ENCODE assay signal across 8 cellular contexts in the genomic region with DNA sequence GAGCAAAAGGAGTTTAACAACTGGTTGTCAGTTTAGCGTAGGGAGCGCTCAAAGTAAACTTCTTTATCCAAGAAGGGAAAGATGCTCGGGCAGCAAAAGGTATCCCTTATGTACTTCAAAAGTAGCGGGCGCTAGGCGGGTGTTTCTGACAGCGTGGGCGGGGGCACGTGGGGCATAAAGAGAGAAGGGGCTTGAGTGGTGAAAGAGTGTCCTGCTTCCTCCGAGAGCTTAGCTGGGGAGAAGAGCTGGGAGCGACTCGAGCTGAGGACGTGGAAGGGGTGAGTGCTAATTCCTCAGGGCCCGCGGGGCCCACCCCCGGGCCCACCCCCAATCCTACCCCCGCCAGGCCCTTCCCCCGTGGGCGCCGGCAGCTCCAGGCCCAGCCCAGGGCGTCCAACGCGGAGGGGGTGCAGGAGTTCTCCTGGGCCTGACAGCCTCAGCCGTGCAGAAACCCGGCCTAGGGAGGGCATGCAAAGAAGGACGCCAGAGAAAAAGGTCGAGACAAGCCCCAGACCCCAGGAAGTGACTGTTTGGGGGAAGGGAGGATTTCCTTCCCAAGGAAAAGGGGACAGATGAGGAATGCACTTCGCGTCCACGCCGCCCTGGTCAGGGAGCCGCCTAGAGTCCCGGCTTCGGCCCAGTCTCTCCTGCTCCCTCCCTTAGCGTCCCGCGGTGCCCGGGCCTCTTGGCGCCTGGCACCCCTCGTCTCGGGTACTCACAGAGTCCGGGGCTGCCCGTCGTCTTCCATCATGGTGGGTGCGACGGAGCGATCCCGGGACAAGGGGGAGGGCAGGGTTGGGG. TPM values are rescaled to one million over a fixed set of nuclear protein-coding genes. Genes with fewer than 3 reads are reported as not detected.
A peak's percentile ranks its signal among the peaks of the same experiment; 100 is the strongest.
DNase-seq lines count a peak whose midpoint lies in the region; ATAC-seq, FAIRE-seq and TF ChIP-seq lines count a peak whose summit lies in the region.

No MANE protein-coding gene starts in this region.

- peak overlapping the region; percentile 95 to 100 (median 96) for H3K27ac ChIP-seq in esophagus squamous epithelium

- H3K36me3 ChIP-seq in esophagus squamous epithelium: peaks cover 0 to 9% (median 0%) of the 10 kb centered on the region in 3 donors

- peak overlapping the region; percentile 72 to 96 (median 86) for H3K4me3 ChIP-seq in esophagus squamous epithelium

- peak overlapping the region; percentile 88 to 96 for H3K27ac Mint-ChIP-seq in natural killer cell treated with Interleukin-12 subunit alpha and Interleukin-12 subunit beta and Interleukin-15 and Interleukin-18, amount 100 ng/mL, for 72 hours
- H3K27ac Mint-ChIP-seq in stimulated activated naive CD8-positive, alpha-beta T cell treated with anti-CD3 and anti-CD28 coated beads, Interleukin-15, Interleukin-2, amounts not matched to agents 100 ng/mL and 50 ng/mL, for 24 hours: peak overlapping the region; percentile 92

- H3K36me3 Mint-ChIP-seq in activated T-cell treated with anti-CD3 and anti-CD28 coated beads, Interleukin-2, amount 50 U/mL, for 4 hours (ENCODE audit: insufficient read depth): peaks cover 20% of the 10 kb centered on the region
- H3K36me3 Mint-ChIP-seq in natural killer cell treated with Interleukin-12 subunit alpha and Interleukin-12 subunit beta and Interleukin-15 and Interleukin-18, amount 100 ng/mL, for 72 hours: peaks cover 21% of the 10 kb centered on the region
- peaks cover 65% of the 10 kb centered on the region for H3K36me3 Mint-ChIP-seq in stimulated activated naive CD8-positive, alpha-beta T cell treated with anti-CD3 and anti-CD28 coated beads, Interleukin-15, Interleukin-2, amounts not matched to agents 100 ng/mL and 50 ng/mL, for 24 hours (ENCODE audit: low read depth)

- intact Hi-C loops in esophagus squamous epithelium (cut with DNase I): no loop called here

- DNase-seq in DMS53 (lab: John Stamatoyannopoulos, UW): peak; percentile 67
- DNase-seq in H54 (ENCODE audit: insufficient read length, low spot score): no peak
- DNase-seq in NCI-H69 (lab: John Stamatoyannopoulos, UW): peak; percentile 66
- peak; percentile 60 for DNase-seq in activated T-cell treated with anti-CD3 and anti-CD28 coated beads, Interleukin-2, amount 50 U/mL, for 4 hours
- DNase-seq in esophagus squamous epithelium (lab: John Stamatoyannopoulos, UW): no peak
- DNase-seq in natural killer cell treated with Interleukin-12 subunit alpha and Interleukin-12 subunit beta and Interleukin-15 and Interleukin-18, amount 100 ng/mL, for 72 hours (ENCODE audit: low spot score): peak; percentile 78

- peak; percentile 41 to 44 for ATAC-seq in activated T-cell treated with anti-CD3 and anti-CD28 coated beads, Interleukin-2, amount 50 U/mL, for 4 hours
- peak; percentile 22 to 37 for ATAC-seq in natural killer cell treated with Interleukin-12 subunit alpha and Interleukin-12 subunit beta and Interleukin-15 and Interleukin-18, amount 100 ng/mL, for 72 hours
- no peak for ATAC-seq in HG03139 (IDR thresholded peaks at IDR 0.05; ENCODE audit: unreplicated experiment)

- peak overlapping the region; percentile 94 for H3K4me3 Mint-ChIP-seq in activated T-cell treated with anti-CD3 and anti-CD28 coated beads, Interleukin-2, amount 50 U/mL, for 4 hours
- H3K4me3 Mint-ChIP-seq in natural killer cell treated with Interleukin-12 subunit alpha and Interleukin-12 subunit beta and Interleukin-15 and Interleukin-18, amount 100 ng/mL, for 72 hours: peak overlapping the region; percentile 89
- H3K4me3 Mint-ChIP-seq in stimulated activated naive CD8-positive, alpha-beta T cell treated with anti-CD3 and anti-CD28 coated beads, Interleukin-15, Interleukin-2, amounts not matched to agents 100 ng/mL and 50 ng/mL, for 24 hours: peak overlapping the region; percentile 93

- H3K27me3 ChIP-seq in esophagus squamous epithelium: no peaks in the 10 kb centered on the region

- H3K9me3 Mint-ChIP-seq in activated T-cell treated with anti-CD3 and anti-CD28 coated beads, Interleukin-2, amount 50 U/mL, for 4 hours: no peaks in the 10 kb centered on the region
- no peaks in the 10 kb centered on the region for H3K9me3 Mint-ChIP-seq in natural killer cell treated with Interleukin-12 subunit alpha and Interleukin-12 subunit beta and Interleukin-15 and Interleukin-18, amount 100 ng/mL, for 72 hours
- H3K9me3 Mint-ChIP-seq in stimulated activated naive CD8-positive, alpha-beta T cell treated with anti-CD3 and anti-CD28 coated beads, Interleukin-15, Interleukin-2, amounts not matched to agents 100 ng/mL and 50 ng/mL, for 24 hours: no peaks in the 10 kb centered on the region

- no peaks in the 10 kb centered on the region for H3K27me3 Mint-ChIP-seq in activated T-cell treated with anti-CD3 and anti-CD28 coated beads, Interleukin-2, amount 50 U/mL, for 4 hours (ENCODE audit: low read depth)
- H3K27me3 Mint-ChIP-seq in natural killer cell treated with Interleukin-12 subunit alpha and Interleukin-12 subunit beta and Interleukin-15 and Interleukin-18, amount 100 ng/mL, for 72 hours: no peaks in the 10 kb centered on the region
- H3K27me3 Mint-ChIP-seq in stimulated activated naive CD8-positive, alpha-beta T cell treated with anti-CD3 and anti-CD28 coated beads, Interleukin-15, Interleukin-2, amounts not matched to agents 100 ng/mL and 50 ng/mL, for 24 hours: no peaks in the 10 kb centered on the region

- peaks cover 26 to 52% (median 40%) of the 10 kb centered on the region in 3 donors for H3K4me1 ChIP-seq in esophagus squamous epithelium

- TF ChIP-seq POLR2A in H54 (IDR thresholded peaks at IDR 0.05; ENCODE audit: low read depth, low read length): peak; percentile 49
- TF ChIP-seq POLR2A in esophagus squamous epithelium (IDR thresholded peaks at IDR 0.05): no peak

- WGBS in esophagus squamous epithelium, 2 donors: 0% methylated on average over 25 to 35 of the region's 48 CpGs

- H3K4me1 Mint-ChIP-seq in activated T-cell treated with anti-CD3 and anti-CD28 coated beads, Interleukin-2, amount 50 U/mL, for 4 hours (ENCODE audit: low read depth): peaks cover 53% of the 10 kb centered on the region
- peaks cover 50 to 51% of the 10 kb centered on the region in 2 donors for H3K4me1 Mint-ChIP-seq in natural killer cell treated with Interleukin-12 subunit alpha and Interleukin-12 subunit beta and Interleukin-15 and Interleukin-18, amount 100 ng/mL, for 72 hours (ENCODE audit: low read depth in 2 of 2)
- peaks cover 67% of the 10 kb centered on the region for H3K4me1 Mint-ChIP-seq in stimulated activated naive CD8-positive, alpha-beta T cell treated with anti-CD3 and anti-CD28 coated beads, Interleukin-15, Interleukin-2, amounts not matched to agents 100 ng/mL and 50 ng/mL, for 24 hours (ENCODE audit: low read depth)

- TF ChIP-seq CTCF in esophagus squamous epithelium (IDR thresholded peaks at IDR 0.05): no peak

- no peak for FAIRE-seq in H54 (lab: Jason Lieb, UNC)

- H3K9me3 ChIP-seq in esophagus squamous epithelium: no peaks in the 10 kb centered on the region

RNA-seq across cellular contexts. Expression of gene TIAL1, which starts 0.8 kb away (rescaled TPM):
- total RNA-seq in activated T-cell treated with anti-CD3 and anti-CD28 coated beads, Interleukin-2, amount 50 U/mL, for 4 hours: 100 to 1,000 TPM; 177 TPM
- 10 to 100 TPM; 50.1 to 84.5 (median 65.2) TPM for total RNA-seq in esophagus squamous epithelium
- total RNA-seq in natural killer cell treated with Interleukin-12 subunit alpha and Interleukin-12 subunit beta and Interleukin-15 and Interleukin-18, amount 100 ng/mL, for 72 hours: 100 to 1,000 TPM; 138 to 152 TPM

RNA-seq across cellular contexts. Expression of gene RGS10, which starts 53.4 kb away (rescaled TPM):
- total RNA-seq in activated T-cell treated with anti-CD3 and anti-CD28 coated beads, Interleukin-2, amount 50 U/mL, for 4 hours: 100 to 1,000 TPM; 116 to 163 (median 137) TPM
- total RNA-seq in esophagus squamous epithelium: 10 to 100 TPM; 25.5 to 55.8 (median 43.9) TPM
- 10 to 100 TPM; 23.0 to 26.1 TPM for total RNA-seq in natural killer cell treated with Interleukin-12 subunit alpha and Interleukin-12 subunit beta and Interleukin-15 and Interleukin-18, amount 100 ng/mL, for 72 hours

RNA-seq across cellular contexts. Expression of gene BAG3, which starts 55.3 kb away (rescaled TPM):
- total RNA-seq in activated T-cell treated with anti-CD3 and anti-CD28 coated beads, Interleukin-2, amount 50 U/mL, for 4 hours: 10 to 100 TPM; 14.7 to 21.6 (median 15.8) TPM
- 100 to 1,000 TPM in 1 of 4 donors, 10 to 100 TPM in 3; 51.6 to 102 (median 57.2) TPM for total RNA-seq in esophagus squamous epithelium
- 10 to 100 TPM; 10.5 to 12.7 TPM for total RNA-seq in natural killer cell treated with Interleukin-12 subunit alpha and Interleukin-12 subunit beta and Interleukin-15 and Interleukin-18, amount 100 ng/mL, for 72 hours

Comparison
In these comparisons a context has a peak if more than half of its experiments do, and no peak if none do; other contexts are left out.
1. DNase-seq: peak in DMS53 (single experiment), NCI-H69 (single experiment), activated T-cell treated with anti-CD3 and anti-CD28 coated beads, Interleukin-2, amount 50 U/mL, for 4 hours (single experiment) and natural killer cell treated with Interleukin-12 subunit alpha and Interleukin-12 subunit beta and Interleukin-15 and Interleukin-18, amount 100 ng/mL, for 72 hours (single experiment); none in H54 (single experiment) and esophagus squamous epithelium (single experiment).
2. Peak in every context shown above with its lines, with median percentiles within 50 percentile points of each other: H3K4me3 Mint-ChIP-seq.